Comparison of ENCODE assay signal across 8 cellular contexts in genomic region chr11:32792948-32793475, GRCh38. TPM values are rescaled to one million over a fixed set of nuclear protein-coding genes. Genes with fewer than 3 reads are reported as not detected.
A peak's percentile ranks its signal among the peaks of the same experiment; 100 is the strongest.
DNase-seq lines count a peak whose midpoint lies in the region; ATAC-seq, FAIRE-seq and TF ChIP-seq lines count a peak whose summit lies in the region.

No MANE protein-coding gene starts in this region.

- ATAC-seq in GM18502 (IDR thresholded peaks at IDR 0.05; ENCODE audit: poor library complexity, unreplicated experiment) (peak; percentile 90), HG03108 (IDR thresholded peaks at IDR 0.05; ENCODE audit: unreplicated experiment) (peak; percentile 52)

- peaks cover 2% of the 10 kb centered on the region for H3K9me3 Mint-ChIP-seq in mesothelial cell of epicardium

- DNase-seq in NCI-H446 (lab: John Stamatoyannopoulos, UW): peak; percentile 57 to 58
- peak; percentile 63 for DNase-seq in activated CD4-positive, alpha-beta T cell treated with anti-CD3 and anti-CD28 coated beads, Interleukin-2, amount 50 U/mL, for 1 hour
- peak; percentile 54 for DNase-seq in ecto neural progenitor cell (ENCODE audit: low spot score)
- DNase-seq in mesothelial cell of epicardium (ENCODE audit: low spot score in 2 of 2, unreplicated experiment in 2 of 2): peak; percentile 31 to 82
- DNase-seq in stimulated activated CD8-positive, alpha-beta memory T cell treated with anti-CD3 and anti-CD28 coated beads, Interleukin-4, amount 100 ng/mL, for 1 hour (ENCODE audit: low read depth in 2 of 2, low spot score in 1 of 2): peak; percentile 5 to 31

- H3K4me3 Mint-ChIP-seq in mesothelial cell of epicardium: peak overlapping the region; percentile 40

- H3K4me1 Mint-ChIP-seq in mesothelial cell of epicardium: peaks cover 26% of the 10 kb centered on the region

- H3K36me3 Mint-ChIP-seq in mesothelial cell of epicardium: no peaks in the 10 kb centered on the region

- peak; percentile 95 for TF ChIP-seq CTCF in mesothelial cell of epicardium (IDR thresholded peaks at IDR 0.05; ENCODE audit: unreplicated experiment)

- peaks cover 6% of the 10 kb centered on the region for H3K27me3 Mint-ChIP-seq in mesothelial cell of epicardium (ENCODE audit: low read depth)

- H3K27ac Mint-ChIP-seq in mesothelial cell of epicardium: no peak overlapping the region

- peak; percentile 87 for FAIRE-seq in A204.1 (lab: Jason Lieb, UNC)

RNA-seq across cellular contexts. Expression of gene CCDC73, which starts 1.4 kb away (rescaled TPM):
- 0.27 to 0.68 TPM (median 0.44 TPM) in 3 replicates for total RNA-seq in mesothelial cell of epicardium

RNA-seq across cellular contexts. Expression of gene PRRG4, which starts 36.7 kb away (rescaled TPM):
- 4.3 to 4.7 TPM (median 4.5 TPM) in 3 replicates for total RNA-seq in mesothelial cell of epicardium

Comparison
In these comparisons a context has a peak if more than half of its experiments do, and no peak if none do; other contexts are left out.
1. Peak in every context shown above with its lines: DNase-seq and ATAC-seq.